ENCODE assay signal across 31 cellular contexts in the genomic region with DNA sequence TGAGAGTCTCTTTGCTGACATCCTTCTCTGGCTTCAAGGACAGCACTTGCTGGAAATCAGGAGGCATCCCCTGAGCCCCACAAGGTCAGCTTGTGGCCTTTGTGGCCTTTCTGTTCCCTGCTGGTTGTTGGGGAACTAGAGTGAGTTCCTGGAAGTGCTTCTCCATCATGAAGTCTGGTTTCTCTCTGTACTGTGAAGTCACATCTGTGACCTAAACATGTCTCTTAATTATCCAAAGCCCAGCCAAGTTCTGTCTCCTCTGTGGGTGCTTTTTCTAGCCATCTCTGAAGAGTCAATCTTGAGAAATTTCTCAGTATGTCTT. TPM values are rescaled to one million over a fixed set of nuclear protein-coding genes. Genes with fewer than 3 reads are reported as not detected.
DNase-seq lines count a peak whose midpoint lies in the region; ATAC-seq and TF ChIP-seq lines count a peak whose summit lies in the region.
"Had no signal": no experiment of that assay in that cellular context is flagged by ENCODE, and none has a peak within 500 bp of the region (broad histone marks: within the 10 kb centered on the region; RNA-seq: fewer than 3 reads in every experiment).

No MANE protein-coding gene starts in this region.

- TF ChIP-seq POLR2A in heart left ventricle (IDR thresholded peaks at IDR 0.05) (no peak), transverse colon (IDR thresholded peaks at IDR 0.05) (no peak)

- H3K27ac Mint-ChIP-seq in activated T-cell treated with anti-CD3 and anti-CD28 coated beads, Interleukin-2, amount 50 U/mL, for 72 hours: no peak overlapping the region
- H3K27ac Mint-ChIP-seq: activated CD4-positive, alpha-beta T cell treated with anti-CD3 and anti-CD28 coated beads, Interleukin-2, amount 10 ng/mL, durations not matched to agents 24 days and 14 days; activated naive CD8-positive, alpha-beta T cell treated with anti-CD3 and anti-CD28 coated beads for 36 hours; activated T-helper 17 cell treated with anti-CD3 and anti-CD28 coated beads, Interleukin-2, amount 50 U/mL, for 72 hours; effector memory CD8-positive, alpha-beta T cell; GM23338; progenitor cell of endocrine pancreas; T-cell had no signal

- TF ChIP-seq EP300 in transverse colon (IDR thresholded peaks at IDR 0.05; ENCODE audit: low read depth): peak; percentile 86

- H3K9me3 Mint-ChIP-seq in activated T-cell treated with anti-CD3 and anti-CD28 coated beads, Interleukin-2, amount 50 U/mL, for 72 hours: peaks cover 6 to 7% of the 10 kb centered on the region in 2 donors

- DNase-seq in heart left ventricle (no peak), right atrium auricular region (ENCODE audit: low spot score) (no peak), colonic mucosa (no peak), transverse colon (no peak), NCI-H510A (lab: John Stamatoyannopoulos, UW) (no peak), G401 (ENCODE audit: low spot score) (no peak)
- DNase-seq in activated T-cell treated with anti-CD3 and anti-CD28 coated beads, Interleukin-2, amount 50 U/mL, for 72 hours: no peak
- DNase-seq: activated CD4-positive, alpha-beta T cell treated with anti-CD3 and anti-CD28 coated beads, Interleukin-2, amount 10 ng/mL, durations not matched to agents 24 days and 14 days; activated naive CD8-positive, alpha-beta T cell treated with anti-CD3 and anti-CD28 coated beads for 36 hours; effector memory CD8-positive, alpha-beta T cell; glutamatergic neuron; Karpas-422; left colon; midbrain; NCI-H1092 treated with DMSO at 0.1 percent for 48 hours; NCI-H2029; NCI-H345; SHP77 treated with DMSO at 0.1 percent for 48 hours; stimulated activated CD4-positive, alpha-beta T cell treated with anti-CD3 and anti-CD28 coated beads, Interleukin-4, amount 100 ng/mL, for 1 hour; stimulated activated naive CD4-positive, alpha-beta T cell treated with Interleukin-2 at 50 U/mL for 16 hours; T-cell had no signal

- H3K4me1 Mint-ChIP-seq in activated T-cell treated with anti-CD3 and anti-CD28 coated beads, Interleukin-2, amount 50 U/mL, for 72 hours (ENCODE audit: low read depth): no peaks in the 10 kb centered on the region
- H3K4me1 Mint-ChIP-seq: activated CD4-positive, alpha-beta T cell treated with anti-CD3 and anti-CD28 coated beads, Interleukin-2, amount 10 ng/mL, durations not matched to agents 24 days and 14 days; GM23338; neural crest cell; T-cell had no signal

- peaks cover 0 to 76% (median 56%) of the 10 kb centered on the region in 9 donors for H3K36me3 ChIP-seq in heart left ventricle
- peaks cover 59% of the 10 kb centered on the region for H3K36me3 ChIP-seq in right atrium auricular region
- peaks cover 18% of the 10 kb centered on the region for H3K36me3 ChIP-seq in colonic mucosa
- H3K36me3 ChIP-seq in muscle layer of duodenum (ENCODE audit: control insufficient read depth in 1 of 2, insufficient read depth in 2 of 2, low read length in 2 of 2): peaks cover 26 to 64% of the 10 kb centered on the region in 2 donors
- peaks cover 0 to 40% (median 18%) of the 10 kb centered on the region in 4 donors for H3K36me3 ChIP-seq in transverse colon

- peak in 3 of 4 donors; percentile 11 to 44 (median 36) for ATAC-seq in heart left ventricle
- ATAC-seq in activated T-cell treated with anti-CD3 and anti-CD28 coated beads, Interleukin-2, amount 50 U/mL, for 72 hours (replicated peaks in 1 of 2): no peak
- ATAC-seq: A549; activated T-helper 17 cell treated with anti-CD3 and anti-CD28 coated beads, Interleukin-2, amount 50 U/mL, for 72 hours; effector memory CD8-positive, alpha-beta T cell; GM23338; left colon; T-cell had no signal

- in situ Hi-C loops in transverse colon (cut with MboI; ENCODE audit: low pct_ligation_motif_present in 1 of 4, low pct_unique_long_range_greater_than_20kb in 1 of 4, low sequenced_read_pairs in 3 of 4): no loop called here
- in situ Hi-C loops in G401 (cut with HindIII; ENCODE audit: low sequenced_read_pairs): no loop called here

- no peak overlapping the region for H3K9ac ChIP-seq in colonic mucosa (ENCODE audit: low read depth in 2 of 2, low read length in 2 of 2)
- H3K9ac ChIP-seq: BLaER1 had no signal

- TF ChIP-seq CTCF in heart left ventricle (IDR thresholded peaks at IDR 0.05) (no peak), right atrium auricular region (IDR thresholded peaks at IDR 0.05) (no peak), colonic mucosa (IDR thresholded peaks at IDR 0.05) (no peak), transverse colon (IDR thresholded peaks at IDR 0.05) (no peak)

- H3K4me3 ChIP-seq in heart left ventricle: no peak overlapping the region
- H3K4me3 ChIP-seq in right atrium auricular region: no peak overlapping the region
- H3K4me3 ChIP-seq in colonic mucosa: no peak overlapping the region
- no peak overlapping the region for H3K4me3 ChIP-seq in muscle layer of duodenum (ENCODE audit: low read depth in 1 of 2, low read length in 2 of 2)
- H3K4me3 ChIP-seq in transverse colon: no peak overlapping the region
- H3K4me3 ChIP-seq: A549, BLaER1, GM23338, tibial nerve had no signal

- H3K27me3 Mint-ChIP-seq in activated T-cell treated with anti-CD3 and anti-CD28 coated beads, Interleukin-2, amount 50 U/mL, for 72 hours (ENCODE audit: low read depth): no peaks in the 10 kb centered on the region
- H3K27me3 Mint-ChIP-seq: activated CD4-positive, alpha-beta T cell treated with anti-CD3 and anti-CD28 coated beads, Interleukin-2, amount 10 ng/mL, durations not matched to agents 24 days and 14 days; activated naive CD8-positive, alpha-beta T cell treated with anti-CD3 and anti-CD28 coated beads for 36 hours; activated T-helper 17 cell treated with anti-CD3 and anti-CD28 coated beads, Interleukin-2, amount 50 U/mL, for 72 hours; effector memory CD8-positive, alpha-beta T cell; progenitor cell of endocrine pancreas; T-cell had no signal

- H3K27me3 ChIP-seq in heart left ventricle (no peaks in the 10 kb centered on the region), right atrium auricular region (no peaks in the 10 kb centered on the region), colonic mucosa (no peaks in the 10 kb centered on the region), muscle layer of duodenum (ENCODE audit: low read depth, low read length) (no peaks in the 10 kb centered on the region), transverse colon (no peaks in the 10 kb centered on the region)
- H3K27me3 ChIP-seq: BLaER1, tibial nerve had no signal

- H3K4me1 ChIP-seq in heart left ventricle: peaks cover 13 to 35% (median 27%) of the 10 kb centered on the region in 12 donors
- H3K4me1 ChIP-seq in right atrium auricular region: peaks cover 0 to 20% of the 10 kb centered on the region in 2 donors
- no peaks in the 10 kb centered on the region for H3K4me1 ChIP-seq in colonic mucosa
- H3K4me1 ChIP-seq in muscle layer of duodenum (ENCODE audit: control insufficient read depth in 1 of 2, insufficient read depth in 2 of 2, low read length in 2 of 2): peaks cover 15 to 26% of the 10 kb centered on the region in 2 donors
- peaks cover 0 to 18% (median 12%) of the 10 kb centered on the region in 4 donors for H3K4me1 ChIP-seq in transverse colon
- H3K4me1 ChIP-seq: A549 had no signal

- no peak overlapping the region for H3K4me3 Mint-ChIP-seq in activated T-cell treated with anti-CD3 and anti-CD28 coated beads, Interleukin-2, amount 50 U/mL, for 72 hours
- H3K4me3 Mint-ChIP-seq: activated CD4-positive, alpha-beta T cell treated with anti-CD3 and anti-CD28 coated beads, Interleukin-2, amount 10 ng/mL, durations not matched to agents 24 days and 14 days; activated naive CD8-positive, alpha-beta T cell treated with anti-CD3 and anti-CD28 coated beads for 36 hours; activated T-helper 17 cell treated with anti-CD3 and anti-CD28 coated beads, Interleukin-2, amount 50 U/mL, for 72 hours; effector memory CD8-positive, alpha-beta T cell; GM23338; neural crest cell; T-cell had no signal

- peaks cover 16 to 44% of the 10 kb centered on the region in 2 donors for H3K36me3 Mint-ChIP-seq in activated T-cell treated with anti-CD3 and anti-CD28 coated beads, Interleukin-2, amount 50 U/mL, for 72 hours (ENCODE audit: insufficient read depth in 2 of 2)

- peaks cover 0 to 22% (median 16%) of the 10 kb centered on the region in 12 donors for H3K9me3 ChIP-seq in heart left ventricle
- H3K9me3 ChIP-seq in right atrium auricular region: peaks cover 7 to 25% of the 10 kb centered on the region in 2 donors
- H3K9me3 ChIP-seq in colonic mucosa: no peaks in the 10 kb centered on the region
- peaks cover 9 to 16% of the 10 kb centered on the region in 2 donors for H3K9me3 ChIP-seq in muscle layer of duodenum (ENCODE audit: control insufficient read depth in 1 of 2, low read length in 2 of 2)
- peaks cover 16 to 17% of the 10 kb centered on the region in 2 donors for H3K9me3 ChIP-seq in transverse colon

- H3K27ac ChIP-seq in heart left ventricle: peak overlapping the region in 10 of 12 donors; percentile 6 to 82 (median 60)
- no peak overlapping the region for H3K27ac ChIP-seq in right atrium auricular region
- peak overlapping the region; percentile 27 for H3K27ac ChIP-seq in colonic mucosa
- peak overlapping the region; percentile 79 for H3K27ac ChIP-seq in muscle layer of duodenum (ENCODE audit: low read length)
- H3K27ac ChIP-seq in transverse colon: peak overlapping the region; percentile 68 to 73 (median 70)
- H3K27ac ChIP-seq: A549, BLaER1, tibial nerve had no signal

- intact Hi-C loops in heart left ventricle (cut with DNase I) (loop anchor here in 9 of 10 donors (5.0 to 10.0 kb wide), 6 partner anchors 114 to 717 kb away; partner anchors contain the start of genes TPCN2 (in 6 of the 9) and CCND1 (in 2 of the 9)), colonic mucosa (cut with DNase I) (no loop called here), transverse colon (cut with DNase I; ENCODE audit: low total_unique reads) (loop anchor here (5.0 kb wide), 1 partner anchor 79 kb away; no protein-coding TSS in a partner anchor)

RNA-seq across cellular contexts. Expression of gene IGHMBP2, which starts 24.4 kb away (rescaled TPM):
- total RNA-seq in heart left ventricle (10 to 100 TPM in 6 of 9 donors, 1 to 10 TPM in 3; 8.3 to 18.9 (median 13.7) TPM), right atrium auricular region (1 to 10 TPM; 8.5 to 8.8 TPM), colonic mucosa (10 to 100 TPM; 16.6 to 20.4 TPM), transverse colon (100 to 1,000 TPM in 2 of 4 donors, 10 to 100 TPM in 2; 25.2 to 195 (median 111) TPM)
- polyA plus RNA-seq in heart left ventricle: 10 to 100 TPM; 10.3 to 12.6 TPM
- 10 to 100 TPM; 29.2 to 40.6 TPM for total RNA-seq in activated T-cell treated with anti-CD3 and anti-CD28 coated beads, Interleukin-2, amount 50 U/mL, for 72 hours
- 19.1 and 21.3 TPM in 2 replicates for total RNA-seq in G401 (2014; rRNA removed; shearing (Covaris generic))

RNA-seq across cellular contexts. Expression of gene MRPL21, which starts 24.4 kb away (rescaled TPM):
- total RNA-seq in heart left ventricle (100 to 1,000 TPM in 2 of 9 donors, 10 to 100 TPM in 7; 59.9 to 120 (median 87.9) TPM), right atrium auricular region (10 to 100 TPM; 63.2 to 87.3 TPM), colonic mucosa (100 to 1,000 TPM in 1 of 2 donors, 10 to 100 TPM in 1; 59.8 to 104 TPM), transverse colon (100 to 1,000 TPM in 1 of 4 donors, 10 to 100 TPM in 2, 1 to 10 TPM in 1; 9.0 to 121 (median 52.8) TPM)
- 100 to 1,000 TPM; 117 to 230 TPM for polyA plus RNA-seq in heart left ventricle
- total RNA-seq in activated T-cell treated with anti-CD3 and anti-CD28 coated beads, Interleukin-2, amount 50 U/mL, for 72 hours: 10 to 100 TPM; 56.4 to 74.0 TPM
- 99.9 and 120 TPM in 2 replicates for total RNA-seq in G401 (2014; rRNA removed; shearing (Covaris generic))

RNA-seq across cellular contexts. Expression of gene MRGPRD, which starts 52.7 kb away (rescaled TPM):
- total RNA-seq in heart left ventricle: not detected
- not detected for polyA plus RNA-seq in heart left ventricle
- total RNA-seq in right atrium auricular region: not detected
- total RNA-seq in colonic mucosa: not detected
- total RNA-seq in transverse colon: not detected
- not detected for total RNA-seq in activated T-cell treated with anti-CD3 and anti-CD28 coated beads, Interleukin-2, amount 50 U/mL, for 72 hours
- total RNA-seq in G401 (2014; rRNA removed; shearing (Covaris generic)): not detected in 2 replicates
- total RNA-seq: activated CD4-positive, alpha-beta T cell treated with anti-CD3 and anti-CD28 coated beads, Interleukin-2, amount 10 ng/mL, durations not matched to agents 24 days and 14 days; activated naive CD8-positive, alpha-beta T cell treated with anti-CD3 and anti-CD28 coated beads for 36 hours; activated T-helper 17 cell treated with anti-CD3 and anti-CD28 coated beads, Interleukin-2, amount 50 U/mL, for 72 hours; chondrocyte; Daoy; GM23338; left colon; neural crest cell; progenitor cell of endocrine pancreas; T-cell; tibial nerve had no signal
- polyA plus RNA-seq: A549, GM23338 had no signal

Comparison
In these comparisons a context has a peak if more than half of its experiments do, and no peak if none do; other contexts are left out.
1. H3K27ac ChIP-seq: peak in heart left ventricle (10 of 12), colonic mucosa (single experiment), muscle layer of duodenum (single experiment) and transverse colon (4 of 4); none in right atrium auricular region (0 of 2).
2. ATAC-seq: peak in heart left ventricle (3 of 4); none in activated T-cell treated with anti-CD3 and anti-CD28 coated beads, Interleukin-2, amount 50 U/mL, for 72 hours (0 of 2).